ENCODE assay signal across 16 cellular contexts in genomic region chr19:16048583-16048982, GRCh38.
"Had no signal": no experiment of that assay in that cellular context is flagged by ENCODE, and none has a peak within 500 bp of the region (broad histone marks: within the 10 kb centered on the region; RNA-seq: fewer than 3 reads in every experiment).

No MANE protein-coding gene starts in this region.

- H3K9ac ChIP-seq: KMS-11, SK-N-SH had no signal

- H3K4me3 ChIP-seq: Peyer's patch had no signal

- H3K27ac ChIP-seq: KMS-11, Peyer's patch had no signal

- H3K4me2 ChIP-seq: KMS-11, SK-N-SH had no signal

- H3K4me1 ChIP-seq: Peyer's patch had no signal

- H3K27me3 ChIP-seq: Peyer's patch had no signal

- H3K9me3 ChIP-seq: Peyer's patch, SK-N-SH had no signal

- H3K36me3 ChIP-seq: Peyer's patch had no signal

- DNase-seq: Kasumi-1, MM.1S, NCI-H1092 treated with DMSO at 0.1 percent for 48 hours, NCI-H1436 treated with DMSO at 0.1 percent for 48 hours, NCI-H1694, NCI-H187 treated with DMSO at 0.1 percent for 48 hours, NCI-H2029 treated with DMSO at 0.1 percent for 48 hours, NCI-H2107, NCI-H2227 treated with DMSO at 0.1 percent for 48 hours, NCI-H524 treated with DMSO at 0.1 percent for 48 hours, NCI-H69, NCI-H774, Peyer's patch, SHP77 treated with DMSO at 0.1 percent for 48 hours, SK-N-SH had no signal
